Comparison of ENCODE assay signal across 13 cellular contexts in genomic region chr7:23475579-23475844, GRCh38. TPM values are rescaled to one million over a fixed set of nuclear protein-coding genes. Genes with fewer than 3 reads are reported as not detected.
DNase-seq lines count a peak whose midpoint lies in the region; ATAC-seq and TF ChIP-seq lines count a peak whose summit lies in the region.
"Had no signal": no experiment of that assay in that cellular context is flagged by ENCODE, and none has a peak within 500 bp of the region (broad histone marks: within the 10 kb centered on the region; RNA-seq: fewer than 3 reads in every experiment).

No MANE protein-coding gene starts in this region.

- peak overlapping the region; percentile 72; the same call in 1 of the 2 replicates for H3K4me3 ChIP-seq in GM12864 (ENCODE audit: low read depth, low read length)
- H3K4me3 ChIP-seq in MG63: peak overlapping the region; percentile 65
- H3K4me3 ChIP-seq: heart right ventricle had no signal

- H3K9me3 ChIP-seq in MG63: no peaks in the 10 kb centered on the region
- H3K9me3 ChIP-seq: heart right ventricle had no signal

- POLR2A ChIA-PET in WTC11 (lab: Charles Lee): interaction anchor here (1.3 kb wide), 2 partner anchors 55 to 269 kb away, joined by 4 to 12 read pairs; no protein-coding TSS in a partner anchor

- no peaks in the 10 kb centered on the region for H3K36me3 ChIP-seq in MG63
- H3K36me3 ChIP-seq: heart right ventricle had no signal

- peaks cover 33% of the 10 kb centered on the region for H3K4me1 Mint-ChIP-seq in WTC11
- peaks cover 34% of the 10 kb centered on the region for H3K4me1 Mint-ChIP-seq in nephron progenitor cell

- H3K27ac ChIP-seq in substantia nigra (ENCODE audit: low read depth, low read length, poor library complexity, severe bottlenecking): no peak overlapping the region
- H3K27ac ChIP-seq: heart right ventricle had no signal

- H3K27ac Mint-ChIP-seq in WTC11: peak overlapping the region; percentile 97
- H3K27ac Mint-ChIP-seq in nephron progenitor cell: peak overlapping the region; percentile 98
- H3K27ac Mint-ChIP-seq: natural killer cell had no signal

- no peaks in the 10 kb centered on the region for H3K36me3 Mint-ChIP-seq in WTC11
- peaks cover 8% of the 10 kb centered on the region for H3K36me3 Mint-ChIP-seq in nephron progenitor cell (ENCODE audit: low read depth)
- H3K36me3 Mint-ChIP-seq: natural killer cell had no signal

- H3K4me3 Mint-ChIP-seq in WTC11: peak overlapping the region; percentile 98
- peak overlapping the region; percentile 93 for H3K4me3 Mint-ChIP-seq in nephron progenitor cell
- H3K4me3 Mint-ChIP-seq: activated naive CD4-positive, alpha-beta T cell treated with anti-CD3 and anti-CD28 coated beads, Interleukin-2, amount 50 U/mL, for 24 hours had no signal

- H3K27me3 Mint-ChIP-seq in WTC11 (ENCODE audit: low read depth): no peaks in the 10 kb centered on the region
- no peaks in the 10 kb centered on the region for H3K27me3 Mint-ChIP-seq in nephron progenitor cell (ENCODE audit: low read depth, poor library complexity)

- CTCF ChIA-PET in WTC11 (lab: Charles Lee): no interaction called here

- H3K9me3 Mint-ChIP-seq in WTC11 (no peaks in the 10 kb centered on the region), nephron progenitor cell (no peaks in the 10 kb centered on the region)
- H3K9me3 Mint-ChIP-seq: natural killer cell had no signal

- DNase-seq in GM12864 (ENCODE audit: low read depth) (no peak), MG63 (no peak), WTC11 (ENCODE audit: low spot score) (no peak), nephron progenitor cell (no peak), substantia nigra (lab: John Stamatoyannopoulos, UW) (no peak), SW 1271 (lab: John Stamatoyannopoulos, UW) (no peak)
- DNase-seq in stimulated activated CD4-positive, alpha-beta T cell treated with anti-CD3 and anti-CD28 coated beads, Interleukin-4, amount 100 ng/mL, for 4 hours: no peak
- DNase-seq in stimulated activated CD4-positive, alpha-beta T cell treated with anti-CD3 and anti-CD28 coated beads, Interleukin-1b, Interleukin-23, amount 100 ng/mL, for 48 hours: no peak
- DNase-seq: heart right ventricle; natural killer cell; NCI-H2029; stimulated activated naive CD4-positive, alpha-beta T cell treated with Interleukin-2 at 50 U/mL for 16 hours had no signal

- TF ChIP-seq CTCF in GM12864 (IDR thresholded peaks at IDR 0.05; ENCODE audit: low read depth, low read length, missing control alignments) (no peak), WTC11 (IDR thresholded peaks at IDR 0.05) (no peak), nephron progenitor cell (IDR thresholded peaks at IDR 0.05) (no peak)

- no peak for ATAC-seq in WTC11
- ATAC-seq: heart right ventricle, natural killer cell had no signal

- no peaks in the 10 kb centered on the region for H3K27me3 ChIP-seq in MG63

TF ChIP-seq in WTC11, 78 proteins besides CTCF, POLR2A, EP300 and RAD21 (continues in another document):
- no peak for TF ChIP-seq SMAD4 (CRISPR knock-in tag; IDR thresholded peaks at IDR 0.05)
- TF ChIP-seq NR3C1 (CRISPR knock-in tag; conservative IDR thresholded peaks at IDR 0.05; ENCODE audit: low read depth): no peak
- TF ChIP-seq ATF2 (CRISPR knock-in tag; IDR thresholded peaks at IDR 0.05; ENCODE audit: borderline replicate concordance, low read depth): no peak
- TF ChIP-seq ZBTB43 (CRISPR knock-in tag; IDR thresholded peaks at IDR 0.05): no peak
- TF ChIP-seq ATF6 (CRISPR knock-in tag; IDR thresholded peaks at IDR 0.05): no peak
- TF ChIP-seq ARID4B (CRISPR knock-in tag; IDR thresholded peaks at IDR 0.05; ENCODE audit: borderline replicate concordance): no peak
- no peak for TF ChIP-seq TEAD4 (CRISPR knock-in tag; IDR thresholded peaks at IDR 0.05)
- no peak for TF ChIP-seq FOXP4 (CRISPR knock-in tag; IDR thresholded peaks at IDR 0.05)
- no peak for TF ChIP-seq NFATC4 (CRISPR knock-in tag; IDR thresholded peaks at IDR 0.05)
- no peak for TF ChIP-seq GTF2I (CRISPR knock-in tag; conservative IDR thresholded peaks at IDR 0.05)
- no peak for TF ChIP-seq PRRX2 (CRISPR knock-in tag; IDR thresholded peaks at IDR 0.05)
- no peak for TF ChIP-seq ZNF416 (CRISPR knock-in tag; IDR thresholded peaks at IDR 0.05)

RNA-seq across cellular contexts. Expression of gene IGF2BP3, which starts 5.2 kb away (rescaled TPM):
- total RNA-seq in MG63 (2014; rRNA removed; shearing (Covaris generic); ENCODE audit: low replicate concordance): 51.8 and 80.7 TPM in 2 replicates
- total RNA-seq in WTC11 (2021): 129 to 165 TPM (median 164 TPM) in 3 replicates

RNA-seq across cellular contexts. Expression of gene TRA2A, which starts 56.3 kb away (rescaled TPM):
- total RNA-seq in MG63 (2014; rRNA removed; shearing (Covaris generic); ENCODE audit: low replicate concordance): 7.9 and 17.9 TPM in 2 replicates
- 110 to 144 TPM (median 133 TPM) in 3 replicates for total RNA-seq in WTC11 (2021)
